Comparison of ENCODE assay signal across 14 cellular contexts in the genomic region with DNA sequence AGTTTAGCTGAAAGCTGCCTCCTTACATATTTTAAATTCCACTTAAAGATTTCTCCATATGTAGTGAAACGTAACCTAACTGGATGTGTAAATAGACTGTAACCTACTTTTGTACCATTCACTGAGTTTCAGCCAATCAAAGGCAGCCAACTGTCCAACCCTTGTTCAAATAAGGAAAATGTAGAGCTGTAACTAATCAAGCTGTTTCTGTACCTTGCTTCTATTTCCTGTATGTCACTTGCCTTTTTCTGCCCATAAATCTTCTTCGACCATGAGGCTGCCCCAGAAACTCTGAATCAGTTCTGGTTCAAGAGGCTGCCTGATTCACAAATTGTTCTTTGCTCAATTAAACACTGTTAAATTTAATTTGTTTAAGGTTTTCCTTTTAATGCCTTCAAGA. TPM values are rescaled to one million over a fixed set of nuclear protein-coding genes. Genes with fewer than 3 reads are reported as not detected.
DNase-seq lines count a peak whose midpoint lies in the region; ATAC-seq and TF ChIP-seq lines count a peak whose summit lies in the region.
"Had no signal": no experiment of that assay in that cellular context is flagged by ENCODE, and none has a peak within 500 bp of the region (broad histone marks: within the 10 kb centered on the region; RNA-seq: fewer than 3 reads in every experiment).

No MANE protein-coding gene starts in this region.

- DNase-seq in activated CD8-positive, alpha-beta T cell treated with anti-CD3 and anti-CD28 coated beads for 36 hours: no peak
- no peak for DNase-seq in activated CD8-positive, alpha-beta T cell treated with anti-CD3 and anti-CD28 coated beads, Interleukin-2, amount 10 ng/mL, durations not matched to agents 7 days and 5 days
- DNase-seq in hepatocyte (ENCODE audit: low spot score) (no peak), transverse colon (peak; percentile 30), posterior cingulate gyrus (no peak)
- no peak for DNase-seq in stimulated activated naive CD8-positive, alpha-beta T cell treated with anti-CD3 and anti-CD28 coated beads, Interleukin-15, Interleukin-2, amounts not matched to agents 100 U/mL and 50 U/mL, for 24 hours
- DNase-seq: activated CD8-positive, alpha-beta memory T cell treated with anti-CD3 and anti-CD28 coated beads, Interleukin-2, amount 10 ng/mL, durations not matched to agents 7 days and 5 days; activated naive CD4-positive, alpha-beta T cell treated with anti-CD3 and anti-CD28 coated beads, Interleukin-2, amount 10 ng/mL, durations not matched to agents 7 days and 5 days; central memory CD4-positive, alpha-beta T cell; heart left ventricle had no signal

- H3K9me3 ChIP-seq in hepatocyte (ENCODE audit: low read depth) (no peaks in the 10 kb centered on the region), transverse colon (no peaks in the 10 kb centered on the region)
- H3K9me3 ChIP-seq: heart left ventricle had no signal

- H3K4me3 ChIP-seq in hepatocyte: no peak overlapping the region
- no peak overlapping the region for H3K4me3 ChIP-seq in transverse colon
- H3K4me3 ChIP-seq: heart left ventricle, smooth muscle cell had no signal

- H3K36me3 Mint-ChIP-seq in activated CD8-positive, alpha-beta T cell treated with anti-CD3 and anti-CD28 coated beads for 36 hours (ENCODE audit: low read depth): no peaks in the 10 kb centered on the region
- no peaks in the 10 kb centered on the region for H3K36me3 Mint-ChIP-seq in activated CD8-positive, alpha-beta T cell treated with anti-CD3 and anti-CD28 coated beads, Interleukin-2, amount 10 ng/mL, durations not matched to agents 7 days and 5 days (ENCODE audit: low read depth)
- H3K36me3 Mint-ChIP-seq: activated CD8-positive, alpha-beta memory T cell treated with anti-CD3 and anti-CD28 coated beads, Interleukin-2, amount 10 ng/mL, durations not matched to agents 7 days and 5 days; activated naive CD4-positive, alpha-beta T cell treated with anti-CD3 and anti-CD28 coated beads, Interleukin-2, amount 10 ng/mL, durations not matched to agents 7 days and 5 days had no signal

- no peaks in the 10 kb centered on the region for H3K27me3 ChIP-seq in hepatocyte
- H3K27me3 ChIP-seq in transverse colon: peaks cover 6% of the 10 kb centered on the region

- TF ChIP-seq POLR2A in transverse colon (IDR thresholded peaks at IDR 0.05): no peak

- intact Hi-C loops in activated CD8-positive, alpha-beta T cell treated with anti-CD3 and anti-CD28 coated beads for 36 hours (cut with micrococcal nuclease): no loop called here
- intact Hi-C loops in transverse colon (cut with DNase I; ENCODE audit: low total_unique reads): no loop called here
- intact Hi-C loops in posterior cingulate gyrus (cut with DNase I): no loop called here

- peaks cover 8% of the 10 kb centered on the region for H3K27me3 Mint-ChIP-seq in activated CD8-positive, alpha-beta T cell treated with anti-CD3 and anti-CD28 coated beads for 36 hours
- peaks cover 21% of the 10 kb centered on the region for H3K27me3 Mint-ChIP-seq in activated CD8-positive, alpha-beta T cell treated with anti-CD3 and anti-CD28 coated beads, Interleukin-2, amount 10 ng/mL, durations not matched to agents 7 days and 5 days (ENCODE audit: low read depth)

- H3K27ac ChIP-seq in hepatocyte (peak overlapping the region; percentile 57), transverse colon (peak overlapping the region; percentile 24 to 50 (median 36))
- H3K27ac ChIP-seq: heart left ventricle had no signal

- H4K20me1 ChIP-seq in hepatocyte (ENCODE audit: insufficient read depth, poor library complexity, severe bottlenecking): no peaks in the 10 kb centered on the region

- no peaks in the 10 kb centered on the region for H3K9me3 Mint-ChIP-seq in activated CD8-positive, alpha-beta T cell treated with anti-CD3 and anti-CD28 coated beads for 36 hours
- no peaks in the 10 kb centered on the region for H3K9me3 Mint-ChIP-seq in activated CD8-positive, alpha-beta T cell treated with anti-CD3 and anti-CD28 coated beads, Interleukin-2, amount 10 ng/mL, durations not matched to agents 7 days and 5 days (ENCODE audit: insufficient read depth)
- H3K9me3 Mint-ChIP-seq: activated naive CD4-positive, alpha-beta T cell treated with anti-CD3 and anti-CD28 coated beads, Interleukin-2, amount 10 ng/mL, durations not matched to agents 7 days and 5 days had no signal

- WGBS in hepatocyte (ENCODE audit: low lambda C conversion rate, missing lambda C conversion rate): 45% methylated on average over 2 of the region's 2 CpGs
- WGBS in transverse colon (ENCODE audit: low coverage in 1 of 2), 2 donors: 38 to 43% methylated on average over 2 of the region's 2 CpGs

- H3K4me2 ChIP-seq in hepatocyte: peak overlapping the region; percentile 17
- H3K4me2 ChIP-seq: smooth muscle cell had no signal

- no peaks in the 10 kb centered on the region for H3K36me3 ChIP-seq in hepatocyte (replicated peaks; ENCODE audit: insufficient read depth, low read depth)
- no peaks in the 10 kb centered on the region for H3K36me3 ChIP-seq in transverse colon
- H3K36me3 ChIP-seq: heart left ventricle had no signal

- in situ Hi-C loops in transverse colon (cut with MboI; ENCODE audit: low pct_ligation_motif_present in 1 of 4, low pct_unique_long_range_greater_than_20kb in 1 of 4, low sequenced_read_pairs in 3 of 4): no loop called here

- peaks cover 37% of the 10 kb centered on the region for H3K79me2 ChIP-seq in hepatocyte

- no peak overlapping the region for H3K4me3 Mint-ChIP-seq in activated CD8-positive, alpha-beta T cell treated with anti-CD3 and anti-CD28 coated beads for 36 hours
- H3K4me3 Mint-ChIP-seq in activated CD8-positive, alpha-beta T cell treated with anti-CD3 and anti-CD28 coated beads, Interleukin-2, amount 10 ng/mL, durations not matched to agents 7 days and 5 days: no peak overlapping the region
- H3K4me3 Mint-ChIP-seq: activated CD8-positive, alpha-beta memory T cell treated with anti-CD3 and anti-CD28 coated beads, Interleukin-2, amount 10 ng/mL, durations not matched to agents 7 days and 5 days; activated naive CD4-positive, alpha-beta T cell treated with anti-CD3 and anti-CD28 coated beads, Interleukin-2, amount 10 ng/mL, durations not matched to agents 7 days and 5 days had no signal

- peaks cover 30% of the 10 kb centered on the region for H3K4me1 Mint-ChIP-seq in activated CD8-positive, alpha-beta T cell treated with anti-CD3 and anti-CD28 coated beads for 36 hours (ENCODE audit: low read depth)
- peaks cover 4% of the 10 kb centered on the region for H3K4me1 Mint-ChIP-seq in activated CD8-positive, alpha-beta T cell treated with anti-CD3 and anti-CD28 coated beads, Interleukin-2, amount 10 ng/mL, durations not matched to agents 7 days and 5 days (ENCODE audit: low read depth)

- no peak for TF ChIP-seq CTCF in activated CD8-positive, alpha-beta T cell treated with anti-CD3 and anti-CD28 coated beads for 36 hours (IDR thresholded peaks at IDR 0.05)
- no peak for TF ChIP-seq CTCF in hepatocyte (IDR thresholded peaks at IDR 0.05; ENCODE audit: poor library complexity)
- TF ChIP-seq CTCF in transverse colon (IDR thresholded peaks at IDR 0.05): no peak

- H3K9me2 ChIP-seq in hepatocyte (replicated peaks; ENCODE audit: insufficient read depth): no peaks in the 10 kb centered on the region

- ATAC-seq in activated CD8-positive, alpha-beta T cell treated with anti-CD3 and anti-CD28 coated beads for 36 hours: peak; percentile 34
- ATAC-seq in activated CD8-positive, alpha-beta T cell treated with anti-CD3 and anti-CD28 coated beads, Interleukin-2, amount 10 ng/mL, durations not matched to agents 7 days and 5 days: no peak
- ATAC-seq in SK-N-SH treated with all-trans-retinoic acid at 6 μM for 48 hours: peak; percentile 30; the same call in 1 of the 3 replicates
- ATAC-seq in HG03442 (IDR thresholded peaks at IDR 0.05; ENCODE audit: unreplicated experiment): no peak
- no peak for ATAC-seq in stimulated activated naive CD8-positive, alpha-beta T cell treated with anti-CD3 and anti-CD28 coated beads, Interleukin-15, Interleukin-2, amounts not matched to agents 100 U/mL and 50 U/mL, for 24 hours
- ATAC-seq: activated CD8-positive, alpha-beta memory T cell treated with anti-CD3 and anti-CD28 coated beads, Interleukin-2, amount 10 ng/mL, durations not matched to agents 7 days and 5 days; heart left ventricle had no signal

- no peak overlapping the region for H3K27ac Mint-ChIP-seq in activated CD8-positive, alpha-beta T cell treated with anti-CD3 and anti-CD28 coated beads for 36 hours
- H3K27ac Mint-ChIP-seq in activated CD8-positive, alpha-beta T cell treated with anti-CD3 and anti-CD28 coated beads, Interleukin-2, amount 10 ng/mL, durations not matched to agents 7 days and 5 days: no peak overlapping the region
- H3K27ac Mint-ChIP-seq: activated CD8-positive, alpha-beta memory T cell treated with anti-CD3 and anti-CD28 coated beads, Interleukin-2, amount 10 ng/mL, durations not matched to agents 7 days and 5 days; activated naive CD4-positive, alpha-beta T cell treated with anti-CD3 and anti-CD28 coated beads, Interleukin-2, amount 10 ng/mL, durations not matched to agents 7 days and 5 days had no signal

- no peak for TF ChIP-seq EP300 in transverse colon (IDR thresholded peaks at IDR 0.05; ENCODE audit: low read depth)

- no peak overlapping the region for H2AFZ ChIP-seq in hepatocyte

- POLR2A ChIA-PET in activated CD8-positive, alpha-beta T cell treated with anti-CD3 and anti-CD28 coated beads for 36 hours (lab: Charles Lee): interaction anchor here (0.7 to 1.0 kb wide), 2 partner anchors 10 to 222 kb away, joined by 3 read pairs; no protein-coding TSS in a partner anchor
- POLR2A ChIA-PET in activated CD8-positive, alpha-beta T cell treated with anti-CD3 and anti-CD28 coated beads, Interleukin-2, amount 10 ng/mL, durations not matched to agents 7 days and 5 days (lab: Charles Lee): interaction anchor here (0.8 kb wide), 1 partner anchor 31 kb away, joined by 3 read pairs; no protein-coding TSS in a partner anchor

- peaks cover 24% of the 10 kb centered on the region for H3K4me1 ChIP-seq in hepatocyte (ENCODE audit: insufficient read depth)
- H3K4me1 ChIP-seq in transverse colon: peaks cover 0 to 22% (median 5%) of the 10 kb centered on the region in 4 donors

- CTCF ChIA-PET in activated CD8-positive, alpha-beta T cell treated with anti-CD3 and anti-CD28 coated beads for 36 hours (lab: Charles Lee): interaction anchor here (0.8 to 9.0 kb wide), 8 partner anchors 9 to 489 kb away, joined by 3 to 74 read pairs (median 4); no protein-coding TSS in a partner anchor
- CTCF ChIA-PET in activated CD8-positive, alpha-beta T cell treated with anti-CD3 and anti-CD28 coated beads, Interleukin-2, amount 10 ng/mL, durations not matched to agents 7 days and 5 days (lab: Charles Lee): interaction anchor here (0.6 to 21.0 kb wide), 7 partner anchors 10 to 601 kb away, joined by 3 to 378 read pairs (median 11); partner anchors contain the start of genes ACIN1, C14orf119 and CEBPE

RNA-seq across cellular contexts. Expression of gene SLC7A8, which starts 6.3 kb away (rescaled TPM):
- total RNA-seq in activated CD8-positive, alpha-beta T cell treated with anti-CD3 and anti-CD28 coated beads for 36 hours: 1 to 10 TPM; 1.5 to 1.9 TPM
- total RNA-seq in activated CD8-positive, alpha-beta T cell treated with anti-CD3 and anti-CD28 coated beads, Interleukin-2, amount 10 ng/mL, durations not matched to agents 7 days and 5 days: under 1 TPM; 0.24 to 0.57 TPM
- total RNA-seq in hepatocyte (39.5 and 54.6 TPM in 2 replicates), transverse colon (10 to 100 TPM in 3 of 4 donors, 1 to 10 TPM in 1; 5.2 to 29.1 (median 14.2) TPM)
- 85.0 and 123 TPM in 2 replicates for polyA plus RNA-seq in hepatocyte

RNA-seq across cellular contexts. Expression of gene CEBPE, which starts 58.1 kb away (rescaled TPM):
- total RNA-seq in activated CD8-positive, alpha-beta T cell treated with anti-CD3 and anti-CD28 coated beads for 36 hours: under 1 TPM; 0.27 to 0.34 TPM
- under 1 TPM; 0.50 to 0.92 TPM for total RNA-seq in activated CD8-positive, alpha-beta T cell treated with anti-CD3 and anti-CD28 coated beads, Interleukin-2, amount 10 ng/mL, durations not matched to agents 7 days and 5 days
- not detected in 2 replicates for total RNA-seq in hepatocyte
- polyA plus RNA-seq in hepatocyte: not detected in 2 replicates
- not detected for total RNA-seq in transverse colon
- total RNA-seq: MCF 10A, smooth muscle cell had no signal
- polyA plus RNA-seq: heart left ventricle, smooth muscle cell had no signal

Comparison
In these comparisons a context has a peak if more than half of its experiments do, and no peak if none do; other contexts are left out.
1. ATAC-seq: peak in activated CD8-positive, alpha-beta T cell treated with anti-CD3 and anti-CD28 coated beads for 36 hours (single experiment) and SK-N-SH treated with all-trans-retinoic acid at 6 μM for 48 hours (single experiment); none in activated CD8-positive, alpha-beta T cell treated with anti-CD3 and anti-CD28 coated beads, Interleukin-2, amount 10 ng/mL, durations not matched to agents 7 days and 5 days (single experiment), HG03442 (single experiment) and stimulated activated naive CD8-positive, alpha-beta T cell treated with anti-CD3 and anti-CD28 coated beads, Interleukin-15, Interleukin-2, amounts not matched to agents 100 U/mL and 50 U/mL, for 24 hours (single experiment).